2 cellular contexts compared by ENCODE assay signal in the genomic region with DNA sequence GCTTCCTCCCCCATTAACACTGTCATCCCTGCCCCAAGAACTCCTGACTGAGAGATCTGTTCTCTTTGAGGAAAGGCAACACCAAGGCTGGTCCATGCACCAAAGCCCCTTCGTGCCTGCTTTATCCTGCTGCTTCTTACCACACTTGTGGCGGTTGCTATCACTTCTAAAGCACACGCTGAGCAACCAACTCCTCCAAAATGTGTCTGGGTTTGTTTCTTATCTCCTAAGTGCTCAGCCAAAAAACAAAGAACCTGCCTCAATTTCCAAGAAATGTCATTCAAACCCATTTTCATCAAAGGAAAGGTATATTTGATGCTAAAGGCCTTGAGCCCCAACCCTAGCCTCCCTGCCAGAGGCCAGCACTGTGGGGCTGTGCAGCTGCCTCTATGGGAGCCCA.
TF ChIP-seq lines count a peak whose summit lies in the region.

No MANE protein-coding gene starts in this region.

TF ChIP-seq in K562, 482 proteins besides CTCF, POLR2A, EP300 and RAD21 (continues in another document):
- TF ChIP-seq ARID1B (IDR thresholded peaks at IDR 0.05) = peak; percentile 28; the same call in 1 of the 2 replicates
- peak; percentile 18; the same call in 1 of the 2 replicates for TF ChIP-seq TAL1 (IDR thresholded peaks at IDR 0.05)
- TF ChIP-seq, protein P1, sequence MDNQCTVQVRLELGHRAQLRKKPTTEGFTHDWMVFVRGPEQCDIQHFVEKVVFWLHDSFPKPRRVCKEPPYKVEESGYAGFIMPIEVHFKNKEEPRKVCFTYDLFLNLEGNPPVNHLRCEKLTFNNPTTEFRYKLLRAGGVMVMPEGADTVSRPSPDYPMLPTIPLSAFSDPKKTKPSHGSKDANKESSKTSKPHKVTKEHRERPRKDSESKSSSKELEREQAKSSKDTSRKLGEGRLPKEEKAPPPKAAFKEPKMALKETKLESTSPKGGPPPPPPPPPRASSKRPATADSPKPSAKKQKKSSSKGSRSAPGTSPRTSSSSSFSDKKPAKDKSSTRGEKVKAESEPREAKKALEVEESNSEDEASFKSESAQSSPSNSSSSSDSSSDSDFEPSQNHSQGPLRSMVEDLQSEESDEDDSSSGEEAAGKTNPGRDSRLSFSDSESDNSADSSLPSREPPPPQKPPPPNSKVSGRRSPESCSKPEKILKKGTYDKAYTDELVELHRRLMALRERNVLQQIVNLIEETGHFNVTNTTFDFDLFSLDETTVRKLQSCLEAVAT (IDR thresholded peaks at IDR 0.05) = no peak
- peak; percentile 42; the same call in 1 of the 2 replicates for TF ChIP-seq NCOR1 (IDR thresholded peaks at IDR 0.05)
- TF ChIP-seq, protein P2, sequence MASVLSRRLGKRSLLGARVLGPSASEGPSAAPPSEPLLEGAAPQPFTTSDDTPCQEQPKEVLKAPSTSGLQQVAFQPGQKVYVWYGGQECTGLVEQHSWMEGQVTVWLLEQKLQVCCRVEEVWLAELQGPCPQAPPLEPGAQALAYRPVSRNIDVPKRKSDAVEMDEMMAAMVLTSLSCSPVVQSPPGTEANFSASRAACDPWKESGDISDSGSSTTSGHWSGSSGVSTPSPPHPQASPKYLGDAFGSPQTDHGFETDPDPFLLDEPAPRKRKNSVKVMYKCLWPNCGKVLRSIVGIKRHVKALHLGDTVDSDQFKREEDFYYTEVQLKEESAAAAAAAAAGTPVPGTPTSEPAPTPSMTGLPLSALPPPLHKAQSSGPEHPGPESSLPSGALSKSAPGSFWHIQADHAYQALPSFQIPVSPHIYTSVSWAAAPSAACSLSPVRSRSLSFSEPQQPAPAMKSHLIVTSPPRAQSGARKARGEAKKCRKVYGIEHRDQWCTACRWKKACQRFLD (CRISPR knock-in tag; IDR thresholded peaks at IDR 0.05) = no peak
- no peak for TF ChIP-seq ERF (CRISPR knock-in tag; IDR thresholded peaks at IDR 0.05)
- no peak for TF ChIP-seq HEY1 (CRISPR knock-in tag; IDR thresholded peaks at IDR 0.05; ENCODE audit: borderline replicate concordance)
- TF ChIP-seq CREB1 (IDR thresholded peaks at IDR 0.05) = no peak
- TF ChIP-seq CREB1 (CRISPR knock-in tag; IDR thresholded peaks at IDR 0.05) = no peak
- TF ChIP-seq CBX3 (IDR thresholded peaks at IDR 0.05; ENCODE audit: borderline replicate concordance in 1 of 2, low read length in 2 of 2) = no peak
- TF ChIP-seq SMAD4 (CRISPR knock-in tag; conservative IDR thresholded peaks at IDR 0.05) = peak; percentile 66; the same call in 1 of the 2 replicates

TF ChIP-seq in HepG2, 621 proteins besides CTCF, POLR2A, EP300 and RAD21:
- TF ChIP-seq ZMYM4 (CRISPR knock-in tag; IDR thresholded peaks at IDR 0.05) (no peak), AGO1 (IDR thresholded peaks at IDR 0.05; ENCODE audit: low read depth, low read length, poor library complexity, severe bottlenecking) (no peak), HOXA3 (CRISPR knock-in tag; IDR thresholded peaks at IDR 0.05) (no peak), ZNF446 (CRISPR knock-in tag; IDR thresholded peaks at IDR 0.05) (no peak), ZBTB38 (CRISPR knock-in tag; IDR thresholded peaks at IDR 0.05) (no peak), CCDC6 (CRISPR knock-in tag; IDR thresholded peaks at IDR 0.05) (no peak), ZNF713 (CRISPR knock-in tag; IDR thresholded peaks at IDR 0.05) (no peak), ZC3H4 (CRISPR knock-in tag; IDR thresholded peaks at IDR 0.05; ENCODE audit: borderline replicate concordance) (no peak)
- TF ChIP-seq, protein P3, sequence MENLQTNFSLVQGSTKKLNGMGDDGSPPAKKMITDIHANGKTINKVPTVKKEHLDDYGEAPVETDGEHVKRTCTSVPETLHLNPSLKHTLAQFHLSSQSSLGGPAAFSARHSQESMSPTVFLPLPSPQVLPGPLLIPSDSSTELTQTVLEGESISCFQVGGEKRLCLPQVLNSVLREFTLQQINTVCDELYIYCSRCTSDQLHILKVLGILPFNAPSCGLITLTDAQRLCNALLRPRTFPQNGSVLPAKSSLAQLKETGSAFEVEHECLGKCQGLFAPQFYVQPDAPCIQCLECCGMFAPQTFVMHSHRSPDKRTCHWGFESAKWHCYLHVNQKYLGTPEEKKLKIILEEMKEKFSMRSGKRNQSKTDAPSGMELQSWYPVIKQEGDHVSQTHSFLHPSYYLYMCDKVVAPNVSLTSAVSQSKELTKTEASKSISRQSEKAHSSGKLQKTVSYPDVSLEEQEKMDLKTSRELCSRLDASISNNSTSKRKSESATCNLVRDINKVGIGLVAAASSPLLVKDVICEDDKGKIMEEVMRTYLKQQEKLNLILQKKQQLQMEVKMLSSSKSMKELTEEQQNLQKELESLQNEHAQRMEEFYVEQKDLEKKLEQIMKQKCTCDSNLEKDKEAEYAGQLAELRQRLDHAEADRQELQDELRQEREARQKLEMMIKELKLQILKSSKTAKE (CRISPR knock-in tag; IDR thresholded peaks at IDR 0.05; ENCODE audit: borderline replicate concordance) = no peak
